ENCODE assay signal across 2 cellular contexts in genomic region chr6:43616728-43617472, GRCh38.
A peak's percentile ranks its signal among the peaks of the same experiment; 100 is the strongest.
TF ChIP-seq lines count a peak whose summit lies in the region.

No MANE protein-coding gene starts in this region.

TF ChIP-seq in HEK293, 187 proteins besides CTCF, POLR2A, EP300 and RAD21:
- no peak for TF ChIP-seq ZNF202 (tag by site-specific recombination; IDR thresholded peaks at IDR 0.05; ENCODE audit: borderline replicate concordance)
- no peak for TF ChIP-seq SP2 (tag by site-specific recombination; IDR thresholded peaks at IDR 0.05)
- peak; percentile 58; the same call in 1 of the 2 replicates for TF ChIP-seq EGR2 (tag by site-specific recombination; IDR thresholded peaks at IDR 0.05; ENCODE audit: low read depth)
- peak; percentile 52; the same call in 1 of the 2 replicates for TF ChIP-seq ZFHX2 (tag by site-specific recombination; conservative IDR thresholded peaks at IDR 0.05)

TF ChIP-seq in K562, 482 proteins besides CTCF, POLR2A, EP300 and RAD21 (continues in another document):
- peak; percentile 65; the same call in 1 of the 2 replicates for TF ChIP-seq POLR2AphosphoS2 (IDR thresholded peaks at IDR 0.05; ENCODE audit: low read length)
- peak; percentile 12 for TF ChIP-seq E2F8 (IDR thresholded peaks at IDR 0.05; ENCODE audit: low read depth, partially characterized antibody)
- TF ChIP-seq ZFPM2 (CRISPR knock-in tag; IDR thresholded peaks at IDR 0.05): no peak
- TF ChIP-seq CHD4 (IDR thresholded peaks at IDR 0.05; ENCODE audit: insufficient read depth, insufficient replicate concordance, low read depth, low read length, poor library complexity, severe bottlenecking): no peak
- TF ChIP-seq ZNF311 (CRISPR knock-in tag; IDR thresholded peaks at IDR 0.05): no peak
- TF ChIP-seq NCOA4 (IDR thresholded peaks at IDR 0.05; ENCODE audit: partially characterized antibody): no peak
- no peak for TF ChIP-seq CC2D1A (IDR thresholded peaks at IDR 0.05)
- no peak for TF ChIP-seq MIER1 (IDR thresholded peaks at IDR 0.05; ENCODE audit: low read depth)
- peak; percentile 57 for TF ChIP-seq POLR2H (tag; IDR thresholded peaks at IDR 0.05; ENCODE audit: low read depth)
- TF ChIP-seq CBFA2T3 (IDR thresholded peaks at IDR 0.05): peak; percentile 71
- TF ChIP-seq RHOXF2B (CRISPR knock-in tag; conservative IDR thresholded peaks at IDR 0.05): no peak
- TF ChIP-seq SRF (CRISPR knock-in tag; IDR thresholded peaks at IDR 0.05): no peak
- peak; percentile 52 for TF ChIP-seq CBFA2T2 (conservative IDR thresholded peaks at IDR 0.05)
- TF ChIP-seq CTCFL (IDR thresholded peaks at IDR 0.05; ENCODE audit: borderline replicate concordance, insufficient read depth, low read depth, low read length, poor library complexity, severe bottlenecking): no peak
- TF ChIP-seq, protein P1, sequence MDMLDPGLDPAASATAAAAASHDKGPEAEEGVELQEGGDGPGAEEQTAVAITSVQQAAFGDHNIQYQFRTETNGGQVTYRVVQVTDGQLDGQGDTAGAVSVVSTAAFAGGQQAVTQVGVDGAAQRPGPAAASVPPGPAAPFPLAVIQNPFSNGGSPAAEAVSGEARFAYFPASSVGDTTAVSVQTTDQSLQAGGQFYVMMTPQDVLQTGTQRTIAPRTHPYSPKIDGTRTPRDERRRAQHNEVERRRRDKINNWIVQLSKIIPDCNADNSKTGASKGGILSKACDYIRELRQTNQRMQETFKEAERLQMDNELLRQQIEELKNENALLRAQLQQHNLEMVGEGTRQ (CRISPR knock-in tag; IDR thresholded peaks at IDR 0.05): peak; percentile 19; the same call in 1 of the 2 replicates
- no peak; a peak in 1 of 4 replicates for TF ChIP-seq NRF1 (conservative IDR thresholded peaks at IDR 0.05 in 1 of 2, IDR thresholded peaks at IDR 0.05 in 1 of 2)
- TF ChIP-seq ETV1 (tag; conservative IDR thresholded peaks at IDR 0.05; ENCODE audit: low read depth): no peak
- peak; percentile 29 to 32; a peak in 3 of 4 replicates for TF ChIP-seq TEAD1 (CRISPR knock-in tag; IDR thresholded peaks at IDR 0.05)
- TF ChIP-seq PRPF4 (IDR thresholded peaks at IDR 0.05; ENCODE audit: insufficient read depth, low read depth, low read length, poor library complexity, severe bottlenecking): no peak
- TF ChIP-seq ZBTB34 (CRISPR knock-in tag; IDR thresholded peaks at IDR 0.05): no peak
- TF ChIP-seq FOXP1 (CRISPR knock-in tag; IDR thresholded peaks at IDR 0.05): no peak
- no peak for TF ChIP-seq MTA2 (IDR thresholded peaks at IDR 0.05; ENCODE audit: low read depth)
- TF ChIP-seq ATF4 (CRISPR knock-in tag; IDR thresholded peaks at IDR 0.05): peak; percentile 16; the same call in 1 of the 2 replicates
- no peak for TF ChIP-seq CHD2 (IDR thresholded peaks at IDR 0.05; ENCODE audit: low read depth, low read length)
- peak; percentile 20; the same call in 1 of the 2 replicates for TF ChIP-seq DPF2 (IDR thresholded peaks at IDR 0.05)
- TF ChIP-seq PYGO2 (tag; IDR thresholded peaks at IDR 0.05): no peak
- peak; percentile 72 for TF ChIP-seq TEAD4 (IDR thresholded peaks at IDR 0.05; ENCODE audit: low read length)
- TF ChIP-seq TEAD4 (CRISPR knock-in tag; IDR thresholded peaks at IDR 0.05; ENCODE audit: borderline replicate concordance): no peak
- no peak for TF ChIP-seq MTA3 (IDR thresholded peaks at IDR 0.05; ENCODE audit: borderline replicate concordance)
- TF ChIP-seq PHF8 (IDR thresholded peaks at IDR 0.05; ENCODE audit: borderline replicate concordance, low read length): no peak
- no peak for TF ChIP-seq HMGN3 (IDR thresholded peaks at IDR 0.05; ENCODE audit: borderline replicate concordance, extremely low read depth, insufficient read length, low read depth, low read length)
- no peak for TF ChIP-seq ILK (tag; IDR thresholded peaks at IDR 0.05; ENCODE audit: borderline replicate concordance, low read depth)
- TF ChIP-seq TSC22D4 (tag; IDR thresholded peaks at IDR 0.05): no peak
- TF ChIP-seq POLR2G (IDR thresholded peaks at IDR 0.05; ENCODE audit: low read depth, low read length): 0 out of 2 replicates have a peak, but pooled peaks have one; percentile 14
- TF ChIP-seq FOXA3 (CRISPR knock-in tag; conservative IDR thresholded peaks at IDR 0.05 in 1 of 2, IDR thresholded peaks at IDR 0.05 in 1 of 2): 0 out of 4 replicates have a peak, but pooled peaks of 1 of the 2 experiments have one; percentile 4
- TF ChIP-seq BRF1 (IDR thresholded peaks at IDR 0.05; ENCODE audit: borderline replicate concordance, extremely low read depth, insufficient read length): no peak
- peak; percentile 68 for TF ChIP-seq TAL1 (IDR thresholded peaks at IDR 0.05)
- TF ChIP-seq, protein P2, sequence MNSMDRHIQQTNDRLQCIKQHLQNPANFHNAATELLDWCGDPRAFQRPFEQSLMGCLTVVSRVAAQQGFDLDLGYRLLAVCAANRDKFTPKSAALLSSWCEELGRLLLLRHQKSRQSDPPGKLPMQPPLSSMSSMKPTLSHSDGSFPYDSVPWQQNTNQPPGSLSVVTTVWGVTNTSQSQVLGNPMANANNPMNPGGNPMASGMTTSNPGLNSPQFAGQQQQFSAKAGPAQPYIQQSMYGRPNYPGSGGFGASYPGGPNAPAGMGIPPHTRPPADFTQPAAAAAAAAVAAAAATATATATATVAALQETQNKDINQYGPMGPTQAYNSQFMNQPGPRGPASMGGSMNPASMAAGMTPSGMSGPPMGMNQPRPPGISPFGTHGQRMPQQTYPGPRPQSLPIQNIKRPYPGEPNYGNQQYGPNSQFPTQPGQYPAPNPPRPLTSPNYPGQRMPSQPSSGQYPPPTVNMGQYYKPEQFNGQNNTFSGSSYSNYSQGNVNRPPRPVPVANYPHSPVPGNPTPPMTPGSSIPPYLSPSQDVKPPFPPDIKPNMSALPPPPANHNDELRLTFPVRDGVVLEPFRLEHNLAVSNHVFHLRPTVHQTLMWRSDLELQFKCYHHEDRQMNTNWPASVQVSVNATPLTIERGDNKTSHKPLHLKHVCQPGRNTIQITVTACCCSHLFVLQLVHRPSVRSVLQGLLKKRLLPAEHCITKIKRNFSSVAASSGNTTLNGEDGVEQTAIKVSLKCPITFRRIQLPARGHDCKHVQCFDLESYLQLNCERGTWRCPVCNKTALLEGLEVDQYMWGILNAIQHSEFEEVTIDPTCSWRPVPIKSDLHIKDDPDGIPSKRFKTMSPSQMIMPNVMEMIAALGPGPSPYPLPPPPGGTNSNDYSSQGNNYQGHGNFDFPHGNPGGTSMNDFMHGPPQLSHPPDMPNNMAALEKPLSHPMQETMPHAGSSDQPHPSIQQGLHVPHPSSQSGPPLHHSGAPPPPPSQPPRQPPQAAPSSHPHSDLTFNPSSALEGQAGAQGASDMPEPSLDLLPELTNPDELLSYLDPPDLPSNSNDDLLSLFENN (IDR thresholded peaks at IDR 0.05; ENCODE audit: low read depth in 2 of 2, low read length in 2 of 2): peak in 1 of 2 experiments; percentile 23; a peak in 1 of 4 replicates
- peak; percentile 71 for TF ChIP-seq HMBOX1 (IDR thresholded peaks at IDR 0.05)
- no peak for TF ChIP-seq VEZF1 (CRISPR knock-in tag; IDR thresholded peaks at IDR 0.05)
- 0 out of 2 replicates have a peak, but pooled peaks have one; percentile 9 for TF ChIP-seq NR2C2 (CRISPR knock-in tag; IDR thresholded peaks at IDR 0.05)
- no peak for TF ChIP-seq NR2C2 (tag; IDR thresholded peaks at IDR 0.05)
- TF ChIP-seq MECOM (CRISPR knock-in tag; IDR thresholded peaks at IDR 0.05): no peak
- TF ChIP-seq ZNF431 (CRISPR knock-in tag; IDR thresholded peaks at IDR 0.05): no peak
- TF ChIP-seq HSF4 (CRISPR knock-in tag; IDR thresholded peaks at IDR 0.05; ENCODE audit: borderline replicate concordance): no peak
- TF ChIP-seq TCF3 (CRISPR knock-in tag; IDR thresholded peaks at IDR 0.05): peak; percentile 38; the same call in 1 of the 2 replicates
- TF ChIP-seq TOE1 (IDR thresholded peaks at IDR 0.05; ENCODE audit: borderline replicate concordance): no peak
- 0 out of 2 replicates have a peak, but pooled peaks have one; percentile 41 for TF ChIP-seq TOE1 (CRISPR knock-in tag; IDR thresholded peaks at IDR 0.05; ENCODE audit: borderline replicate concordance, low read depth)
- no peak; the same call in 1 of the 2 replicates for TF ChIP-seq STAT5A (IDR thresholded peaks at IDR 0.05; ENCODE audit: borderline replicate concordance, low read length)
- no peak for TF ChIP-seq ZNF436 (CRISPR knock-in tag; IDR thresholded peaks at IDR 0.05)
- TF ChIP-seq FOSL1 (tag; conservative IDR thresholded peaks at IDR 0.05): 0 out of 2 replicates have a peak, but pooled peaks have one; percentile 29
- TF ChIP-seq GATAD2B (IDR thresholded peaks at IDR 0.05; ENCODE audit: borderline replicate concordance): no peak
- TF ChIP-seq, protein P3, sequence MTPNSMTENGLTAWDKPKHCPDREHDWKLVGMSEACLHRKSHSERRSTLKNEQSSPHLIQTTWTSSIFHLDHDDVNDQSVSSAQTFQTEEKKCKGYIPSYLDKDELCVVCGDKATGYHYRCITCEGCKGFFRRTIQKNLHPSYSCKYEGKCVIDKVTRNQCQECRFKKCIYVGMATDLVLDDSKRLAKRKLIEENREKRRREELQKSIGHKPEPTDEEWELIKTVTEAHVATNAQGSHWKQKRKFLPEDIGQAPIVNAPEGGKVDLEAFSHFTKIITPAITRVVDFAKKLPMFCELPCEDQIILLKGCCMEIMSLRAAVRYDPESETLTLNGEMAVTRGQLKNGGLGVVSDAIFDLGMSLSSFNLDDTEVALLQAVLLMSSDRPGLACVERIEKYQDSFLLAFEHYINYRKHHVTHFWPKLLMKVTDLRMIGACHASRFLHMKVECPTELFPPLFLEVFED (CRISPR knock-in tag; conservative IDR thresholded peaks at IDR 0.05): 0 out of 2 replicates have a peak, but pooled peaks have one; percentile 6
- 0 out of 2 replicates have a peak, but pooled peaks have one; percentile 19 for TF ChIP-seq NCOR1 (IDR thresholded peaks at IDR 0.05)
- TF ChIP-seq SMARCA4 (IDR thresholded peaks at IDR 0.05): no peak; the same call in 1 of the 2 replicates
